In genomic region chr2:36461039-36461681, GRCh38 we compare ENCODE assay signal across 8 cellular contexts.
A peak's percentile ranks its signal among the peaks of the same experiment; 100 is the strongest.
DNase-seq lines count a peak whose midpoint lies in the region; ATAC-seq lines count a peak whose summit lies in the region.

No MANE protein-coding gene starts in this region.

- intact Hi-C loops in activated CD4-positive, alpha-beta T cell treated with anti-CD3 and anti-CD28 coated beads, Interleukin-2, amount 10 ng/mL, durations not matched to agents 24 days and 14 days (cut with micrococcal nuclease), result loop anchor here (1.0 kb wide), 2 partner anchors 104 to 221 kb away; no protein-coding TSS in a partner anchor

- no peaks in the 10 kb centered on the region for H3K27me3 Mint-ChIP-seq in activated CD4-positive, alpha-beta T cell treated with anti-CD3 and anti-CD28 coated beads, Interleukin-2, amount 10 ng/mL, durations not matched to agents 24 days and 14 days
- no peaks in the 10 kb centered on the region for H3K27me3 Mint-ChIP-seq in activated CD4-positive, alpha-beta T cell treated with anti-CD3 and anti-CD28 coated beads, Interleukin-2, amount 10 ng/mL, durations not matched to agents 7 days and 5 days

- H3K36me3 Mint-ChIP-seq in activated CD4-positive, alpha-beta T cell treated with anti-CD3 and anti-CD28 coated beads, Interleukin-2, amount 10 ng/mL, durations not matched to agents 24 days and 14 days (ENCODE audit: low read depth), result no peaks in the 10 kb centered on the region
- H3K36me3 Mint-ChIP-seq in activated CD4-positive, alpha-beta T cell treated with anti-CD3 and anti-CD28 coated beads, Interleukin-2, amount 10 ng/mL, durations not matched to agents 7 days and 5 days (ENCODE audit: low read depth), result no peaks in the 10 kb centered on the region

- CTCF ChIA-PET in activated CD4-positive, alpha-beta T cell treated with anti-CD3 and anti-CD28 coated beads, Interleukin-2, amount 10 ng/mL, durations not matched to agents 7 days and 5 days (lab: Charles Lee), result interaction anchor here (1.0 to 1.3 kb wide), 3 partner anchors 10 to 46 kb away, joined by 3 read pairs; no protein-coding TSS in a partner anchor

- H3K9me3 Mint-ChIP-seq in activated CD4-positive, alpha-beta T cell treated with anti-CD3 and anti-CD28 coated beads, Interleukin-2, amount 10 ng/mL, durations not matched to agents 24 days and 14 days, result no peaks in the 10 kb centered on the region
- no peaks in the 10 kb centered on the region for H3K9me3 Mint-ChIP-seq in activated CD4-positive, alpha-beta T cell treated with anti-CD3 and anti-CD28 coated beads, Interleukin-2, amount 10 ng/mL, durations not matched to agents 7 days and 5 days

- POLR2A ChIA-PET in activated CD4-positive, alpha-beta T cell treated with anti-CD3 and anti-CD28 coated beads, Interleukin-2, amount 10 ng/mL, durations not matched to agents 7 days and 5 days (lab: Charles Lee), result no interaction called here

- no peak overlapping the region for H3K4me3 Mint-ChIP-seq in activated CD4-positive, alpha-beta T cell treated with anti-CD3 and anti-CD28 coated beads, Interleukin-2, amount 10 ng/mL, durations not matched to agents 24 days and 14 days
- no peak overlapping the region for H3K4me3 Mint-ChIP-seq in activated CD4-positive, alpha-beta T cell treated with anti-CD3 and anti-CD28 coated beads, Interleukin-2, amount 10 ng/mL, durations not matched to agents 7 days and 5 days

- H3K27ac Mint-ChIP-seq in activated CD4-positive, alpha-beta T cell treated with anti-CD3 and anti-CD28 coated beads, Interleukin-2, amount 10 ng/mL, durations not matched to agents 24 days and 14 days, result no peak overlapping the region
- H3K27ac Mint-ChIP-seq in activated CD4-positive, alpha-beta T cell treated with anti-CD3 and anti-CD28 coated beads, Interleukin-2, amount 10 ng/mL, durations not matched to agents 7 days and 5 days, result no peak overlapping the region

- peaks cover 2% of the 10 kb centered on the region for H3K4me1 Mint-ChIP-seq in activated CD4-positive, alpha-beta T cell treated with anti-CD3 and anti-CD28 coated beads, Interleukin-2, amount 10 ng/mL, durations not matched to agents 24 days and 14 days
- H3K4me1 Mint-ChIP-seq in activated CD4-positive, alpha-beta T cell treated with anti-CD3 and anti-CD28 coated beads, Interleukin-2, amount 10 ng/mL, durations not matched to agents 7 days and 5 days, result no peaks in the 10 kb centered on the region

- DNase-seq in activated CD4-positive, alpha-beta T cell treated with anti-CD3 and anti-CD28 coated beads, Interleukin-2, amount 10 ng/mL, durations not matched to agents 24 days and 14 days, result peak; percentile 56
- DNase-seq in activated CD4-positive, alpha-beta T cell treated with anti-CD3 and anti-CD28 coated beads, Interleukin-2, amount 10 ng/mL, durations not matched to agents 7 days and 5 days, result no peak
- peak; percentile 35 for DNase-seq in cerebellar cortex (ENCODE audit: low spot score)
- DNase-seq in myocyte (ENCODE audit: low read depth), result peak; percentile 31
- no peak for DNase-seq in NCI-H69 (lab: John Stamatoyannopoulos, UW)
- DNase-seq in retina, result no peak
- no peak for DNase-seq in NCI-H2171 (lab: John Stamatoyannopoulos, UW)

- ATAC-seq in HG03442 (IDR thresholded peaks at IDR 0.05; ENCODE audit: unreplicated experiment), result peak; percentile 75

Comparison
In these comparisons a context has a peak if more than half of its experiments do, and no peak if none do; other contexts are left out.
1. DNase-seq: peak in activated CD4-positive, alpha-beta T cell treated with anti-CD3 and anti-CD28 coated beads, Interleukin-2, amount 10 ng/mL, durations not matched to agents 24 days and 14 days (single experiment), cerebellar cortex (single experiment) and myocyte (single experiment); none in activated CD4-positive, alpha-beta T cell treated with anti-CD3 and anti-CD28 coated beads, Interleukin-2, amount 10 ng/mL, durations not matched to agents 7 days and 5 days (single experiment), NCI-H69 (single experiment), retina (single experiment) and NCI-H2171 (single experiment).